13 cellular contexts compared by ENCODE assay signal in genomic region chr3:40313975-40314860, GRCh38. TPM values are rescaled to one million over a fixed set of nuclear protein-coding genes. Genes with fewer than 3 reads are reported as not detected.
DNase-seq lines count a peak whose midpoint lies in the region; ATAC-seq, FAIRE-seq and TF ChIP-seq lines count a peak whose summit lies in the region.
"Had no signal": no experiment of that assay in that cellular context is flagged by ENCODE, and none has a peak within 500 bp of the region (broad histone marks: within the 10 kb centered on the region; RNA-seq: fewer than 3 reads in every experiment).

No MANE protein-coding gene starts in this region.

- H4K20me1 ChIP-seq in GM12878 (ENCODE audit: control insufficient read depth, insufficient read depth) = no peaks in the 10 kb centered on the region

- H3K36me3 ChIP-seq in GM12878 (ENCODE audit: control insufficient read depth in 2 of 2, insufficient read depth in 2 of 2, low read length in 1 of 2) = peaks cover 0 to 13% of the 10 kb centered on the region in 2 experiments; a peak in 2 of 4 replicates
- peaks cover 32% of the 10 kb centered on the region for H3K36me3 ChIP-seq in upper lobe of right lung

- RAD21 ChIA-PET in GM12878 (lab: Charles Lee; ENCODE audit: unreplicated experiment) = interaction anchor here (7.1 kb wide), 1 partner anchor 122 kb away, joined by 65 read pairs; no protein-coding TSS in a partner anchor

- POLR2A ChIA-PET in GM12878 (lab: Charles Lee) = no interaction called here
- POLR2A ChIA-PET in HEK293T (lab: Yijun Ruan, JAX) = interaction anchor here (0.7 to 0.9 kb wide), 2 partner anchors 8 to 120 kb away, joined by 3 read pairs; no protein-coding TSS in a partner anchor

- peak; percentile 5 for ATAC-seq in Right ventricle myocardium inferior
- ATAC-seq in GM12878 = no peak
- peak; percentile 5 for ATAC-seq in left lobe of liver
- peak; percentile 30 for ATAC-seq in upper lobe of right lung
- ATAC-seq in effector memory CD8-positive, alpha-beta T cell (replicated peaks) = no peak

- H3K27ac ChIP-seq in GM12878 (ENCODE audit: control insufficient read depth, insufficient read depth) (no peak overlapping the region), upper lobe of right lung (no peak overlapping the region)

- H3K4me3 ChIP-seq in GM12878 = no peak overlapping the region
- H3K4me3 ChIP-seq in upper lobe of right lung = no peak overlapping the region

- no peak overlapping the region for H3K4me3 Mint-ChIP-seq in effector memory CD8-positive, alpha-beta T cell

- peaks cover 39% of the 10 kb centered on the region for H3K36me3 Mint-ChIP-seq in effector memory CD8-positive, alpha-beta T cell (ENCODE audit: insufficient read depth)

- no peaks in the 10 kb centered on the region for H3K4me1 ChIP-seq in GM12878 (ENCODE audit: control insufficient read depth, insufficient read depth, low read length)
- H3K4me1 ChIP-seq in upper lobe of right lung = peaks cover 20% of the 10 kb centered on the region

- SMC1A ChIA-PET in GM12878 (lab: Charles Lee; ENCODE audit: uncharacterized antibody, unreplicated experiment) = interaction anchor here (0.8 to 4.4 kb wide), 5 partner anchors 12 to 133 kb away, joined by 3 to 52 read pairs (median 3); no protein-coding TSS in a partner anchor

- CTCF ChIA-PET in GM12878 (lab: Yijun Ruan, JAX) = interaction anchor here (1.1 to 15.0 kb wide), 4 partner anchors 10 to 132 kb away, joined by 3 to 317 read pairs (median 4); no protein-coding TSS in a partner anchor
- CTCF ChIA-PET in HEK293T (lab: Yijun Ruan, JAX) = interaction anchor here (1.3 kb wide), 1 partner anchor 122 kb away, joined by 8 read pairs; no protein-coding TSS in a partner anchor

- TF ChIP-seq EP300 in GM12878 (IDR thresholded peaks at IDR 0.05; ENCODE audit: borderline replicate concordance in 1 of 2, control insufficient read depth in 1 of 2, low read depth in 2 of 2, low read length in 2 of 2) = no peak

- FAIRE-seq in GM12878 (lab: Jason Lieb, UNC) = no peak
- FAIRE-seq: colon, D721Med, GM18507 had no signal

- no peaks in the 10 kb centered on the region for H3K9me3 Mint-ChIP-seq in effector memory CD8-positive, alpha-beta T cell

- DNase-seq in Right ventricle myocardium inferior (ENCODE audit: missing footprints) (peak; percentile 67), cardiac septum (ENCODE audit: low spot score) (no peak), GM12878 (ENCODE audit: low read depth, low spot score) (no peak), left lobe of liver (ENCODE audit: low spot score) (no peak), upper lobe of right lung (no peak), medulla oblongata (ENCODE audit: extremely low spot score) (no peak), HEK293T (ENCODE audit: extremely low spot score) (no peak)
- no peak for DNase-seq in effector memory CD8-positive, alpha-beta T cell
- DNase-seq: H7, NCI-H446 treated with DMSO at 0.1 percent for 48 hours had no signal

- H3K27me3 ChIP-seq in GM12878 (replicated peaks in 1 of 2; ENCODE audit: control insufficient read depth in 2 of 2, insufficient read depth in 2 of 2, low read length in 1 of 2) = no peaks in the 10 kb centered on the region
- H3K27me3 ChIP-seq in upper lobe of right lung = no peaks in the 10 kb centered on the region

- TF ChIP-seq POLR2A in GM12878 (IDR thresholded peaks at IDR 0.05; ENCODE audit: low read depth, low read length) = no peak; the same call in 1 of the 2 replicates

- H3K27me3 Mint-ChIP-seq in effector memory CD8-positive, alpha-beta T cell = no peaks in the 10 kb centered on the region

- TF ChIP-seq CTCF in GM12878 (IDR thresholded peaks at IDR 0.05 in 2 of 3, conservative IDR thresholded peaks at IDR 0.05 in 1 of 3; ENCODE audit: control insufficient read depth in 2 of 3, extremely low read depth in 1 of 3, insufficient read depth in 1 of 3, low read depth in 3 of 3, low read length in 3 of 3) = no peak
- TF ChIP-seq CTCF in upper lobe of right lung (IDR thresholded peaks at IDR 0.05) = no peak

- H3K4me1 Mint-ChIP-seq in effector memory CD8-positive, alpha-beta T cell (ENCODE audit: low read depth in 2 of 2) = peaks cover 2 to 14% of the 10 kb centered on the region in 2 donors

- peak overlapping the region in 1 of 2 donors; percentile 65 for H3K27ac Mint-ChIP-seq in effector memory CD8-positive, alpha-beta T cell

- no peak for TF ChIP-seq RAD21 in GM12878 (IDR thresholded peaks at IDR 0.05; ENCODE audit: insufficient read depth, low read depth, low read length)

- H3K9ac ChIP-seq in GM12878 (ENCODE audit: control insufficient read depth, insufficient read depth, low read length) = no peak overlapping the region

- H3K9me3 ChIP-seq in GM12878 (replicated peaks; ENCODE audit: control insufficient read depth, insufficient read depth, low read length) = no peaks in the 10 kb centered on the region
- H3K9me3 ChIP-seq in upper lobe of right lung = no peaks in the 10 kb centered on the region

- no peak overlapping the region for H2AFZ ChIP-seq in GM12878 (ENCODE audit: control insufficient read depth, low read depth, low read length)

- in situ Hi-C loops in GM12878 (cut with MboI) = loop anchor here (10.0 kb wide), 1 partner anchor 609 kb away; no protein-coding TSS in a partner anchor

- WGBS in GM12878 (ENCODE audit: insufficient coverage, insufficient replicate concordance, low lambda C conversion rate, missing lambda C conversion rate) = 75% methylated on average over 8 of the region's 8 CpGs

- H3K4me2 ChIP-seq in GM12878 (ENCODE audit: control insufficient read depth, insufficient read depth) = no peak overlapping the region

- peaks cover 20% of the 10 kb centered on the region for H3K79me2 ChIP-seq in GM12878 (ENCODE audit: control insufficient read depth, insufficient read depth, low read length)

- intact Hi-C loops in Right ventricle myocardium inferior (cut with DNase I) (loop anchor here (10.0 kb wide), 1 partner anchor 589 kb away; no protein-coding TSS in a partner anchor), cardiac septum (cut with DNase I) (loop anchor here (5.0 kb wide), 1 partner anchor 143 kb away; the partner anchor contains the start of gene RPL14), GM12878 (cut with micrococcal nuclease; ENCODE audit: unreplicated experiment) (no loop called here), upper lobe of right lung (cut with DNase I) (no loop called here)

- no TSS peak for BruUV-seq in GM12878 (replicated peaks; lab: Mats Ljungman, UMichigan)

TF ChIP-seq in GM12878, 131 proteins besides CTCF, POLR2A, EP300 and RAD21:
- TF ChIP-seq MTA3 (IDR thresholded peaks at IDR 0.05; ENCODE audit: borderline replicate concordance, low read length) (0 out of 2 replicates have a peak, but pooled peaks have one; percentile 33), RELB (IDR thresholded peaks at IDR 0.05; ENCODE audit: low read depth) (no peak)

TF ChIP-seq in HEK293T, 16 proteins besides CTCF, POLR2A, EP300 and RAD21:
- no peak for TF ChIP-seq BHLHE40 (IDR thresholded peaks at IDR 0.05; ENCODE audit: borderline replicate concordance)
- no peak for TF ChIP-seq SUZ12 (IDR thresholded peaks at IDR 0.05)
- TF ChIP-seq ELF4 (IDR thresholded peaks at IDR 0.05) = no peak
- no peak for TF ChIP-seq PKNOX1 (IDR thresholded peaks at IDR 0.05)
- TF ChIP-seq NFRKB (IDR thresholded peaks at IDR 0.05) = no peak
- TF ChIP-seq ZNF384 (IDR thresholded peaks at IDR 0.05) = no peak
- TF ChIP-seq ARNT (IDR thresholded peaks at IDR 0.05) = no peak
- TF ChIP-seq CTBP1 (IDR thresholded peaks at IDR 0.05; ENCODE audit: borderline replicate concordance) = no peak
- no peak for TF ChIP-seq FOXM1 (IDR thresholded peaks at IDR 0.05; ENCODE audit: borderline replicate concordance)
- no peak for TF ChIP-seq LEF1 (IDR thresholded peaks at IDR 0.05; ENCODE audit: borderline replicate concordance)
- TF ChIP-seq L3MBTL2 (conservative IDR thresholded peaks at IDR 0.05) = no peak

RNA-seq across cellular contexts. Expression of gene EIF1B, which starts 4.7 kb away (rescaled TPM):
- total RNA-seq in Right ventricle myocardium inferior (327 TPM), cardiac septum (261 TPM), GM12878 (2014; rRNA removed) (15.4 and 18.4 TPM in 2 replicates), GM12878 (2014; rRNA removed; fragmentation: Illumina TruSeq; extraction: Trizol) (35.7 and 36.2 TPM in 2 replicates), GM12878 (2021) (35.7 and 38.9 TPM in 2 replicates), left lobe of liver (17.9 TPM), upper lobe of right lung (54.4 TPM)
- total RNA-seq in GM12878 (2013; cell fraction: nucleolus; rRNA removed) = 20.5 and 22.9 TPM in 2 replicates
- polyA plus RNA-seq in GM12878 (2011; ENCODE audit: low read depth) = 46.4 TPM
- polyA plus RNA-seq in GM12878 (2011; rRNA removed) (28.8 and 34.8 TPM in 2 replicates), GM12878 (2014; fragmentation: Illumina TruSeq; extraction: Trizol) (50.0 and 50.2 TPM in 2 replicates), GM12878 (2014; fragmentation: Nextera tagmentation; extraction: Ambion mirVana) (10 to 100 TPM; 69.3 to 75.6 TPM), GM12878 (2014; rRNA removed) (31.4 and 32.4 TPM in 2 replicates), GM12878 (2016; fragmentation: Nextera tagmentation; extraction: Ambion mirVana) (10 to 100 TPM; 69.4 to 72.5 TPM)
- 11.1 and 12.5 TPM in 2 replicates for polyA plus RNA-seq in GM12878 (2011; cell fraction: cytosol; rRNA removed)
- polyA plus RNA-seq in GM12878 (2011; cell fraction: nucleus; rRNA removed) = 17.4 and 18.8 TPM in 2 replicates
- 61.0 and 62.8 TPM in 2 replicates for polyA plus RNA-seq in GM12878 (2012)
- 3.5 and 3.7 TPM in 2 replicates for polyA minus RNA-seq in GM12878 (2011; rRNA and poly(A)+ RNA removed)
- polyA minus RNA-seq in GM12878 (2011; cell fraction: cytosol; rRNA and poly(A)+ RNA removed) = 4.1 and 11.2 TPM in 2 replicates
- polyA minus RNA-seq in GM12878 (2011; cell fraction: nucleus; rRNA and poly(A)+ RNA removed) = 7.0 and 8.0 TPM in 2 replicates

Comparison
In these comparisons a context has a peak if more than half of its experiments do, and no peak if none do; other contexts are left out.
1. ATAC-seq: peak in Right ventricle myocardium inferior (single experiment), left lobe of liver (single experiment) and upper lobe of right lung (single experiment); none in GM12878 (single experiment) and effector memory CD8-positive, alpha-beta T cell (single experiment).
2. intact Hi-C loops: an anchor here in Right ventricle myocardium inferior (10.0 kb wide) and cardiac septum (5.0 kb wide); none called in GM12878 and upper lobe of right lung.